ENCODE assay signal across 38 cellular contexts in the genomic region with DNA sequence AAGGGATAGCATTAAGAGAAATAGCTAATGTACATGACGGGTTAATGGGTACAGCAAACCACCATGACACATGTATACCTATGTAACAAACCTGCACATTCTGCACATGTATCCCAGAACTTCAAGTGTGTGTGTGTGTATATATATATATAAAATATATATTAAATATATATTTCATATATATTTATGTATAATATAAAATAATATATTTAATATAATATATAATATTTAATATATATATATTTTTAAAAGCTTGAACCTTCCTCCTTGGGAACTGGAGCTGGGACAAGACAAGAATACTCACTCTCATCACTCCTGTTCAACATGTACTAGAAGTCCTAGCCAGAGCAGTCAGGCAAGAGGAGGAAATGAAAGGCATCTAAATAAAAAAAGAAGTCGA.
"Had no signal": no experiment of that assay in that cellular context is flagged by ENCODE, and none has a peak within 500 bp of the region (broad histone marks: within the 10 kb centered on the region; RNA-seq: fewer than 3 reads in every experiment).

No MANE protein-coding gene starts in this region.

- ATAC-seq: activated naive CD4-positive, alpha-beta T cell treated with anti-CD3 and anti-CD28 coated beads, Interleukin-2, amount 50 U/mL, for 72 hours; activated naive CD8-positive, alpha-beta T cell treated with anti-CD3 and anti-CD28 coated beads, Interleukin-2, amount 50 U/mL, for 24 hours; activated T-cell treated with anti-CD3 and anti-CD28 coated beads, Interleukin-2, amount 50 U/mL, for 4 hours; activated T-cell treated with anti-CD3 and anti-CD28 coated beads, Interleukin-2, amount 50 U/mL, for 72 hours; activated T-helper 17 cell treated with anti-CD3 and anti-CD28 coated beads, Interleukin-2, amount 50 U/mL, for 72 hours; body of pancreas had no signal

- H3K9me3 ChIP-seq: adrenal gland, ascending aorta, body of pancreas, breast epithelium had no signal

- H3K36me3 Mint-ChIP-seq: activated naive CD4-positive, alpha-beta T cell treated with anti-CD3 and anti-CD28 coated beads, Interleukin-2, amount 10 ng/mL, durations not matched to agents 7 days and 5 days; activated naive CD4-positive, alpha-beta T cell treated with anti-CD3 and anti-CD28 coated beads, Interleukin-2, amount 50 U/mL, for 24 hours; activated naive CD4-positive, alpha-beta T cell treated with anti-CD3 and anti-CD28 coated beads, Interleukin-2, amount 50 U/mL, for 72 hours; activated naive CD8-positive, alpha-beta T cell; activated naive CD8-positive, alpha-beta T cell treated with anti-CD3 and anti-CD28 coated beads for 36 hours; activated naive CD8-positive, alpha-beta T cell treated with anti-CD3 and anti-CD28 coated beads, Interleukin-2, amount 10 ng/mL, durations not matched to agents 7 days and 5 days; brain had no signal

- H3K4me1 Mint-ChIP-seq: activated naive CD4-positive, alpha-beta T cell treated with anti-CD3 and anti-CD28 coated beads, Interleukin-2, amount 10 ng/mL, durations not matched to agents 7 days and 5 days; activated naive CD4-positive, alpha-beta T cell treated with anti-CD3 and anti-CD28 coated beads, Interleukin-2, amount 50 U/mL, for 24 hours; activated naive CD8-positive, alpha-beta T cell treated with anti-CD3 and anti-CD28 coated beads for 36 hours; activated naive CD8-positive, alpha-beta T cell treated with anti-CD3 and anti-CD28 coated beads, Interleukin-2, amount 10 ng/mL, durations not matched to agents 7 days and 5 days; activated naive CD8-positive, alpha-beta T cell treated with anti-CD3 and anti-CD28 coated beads, Interleukin-2, amount 50 U/mL, for 24 hours; activated T-helper 17 cell treated with anti-CD3 and anti-CD28 coated beads, Interleukin-2, amount 50 U/mL, for 72 hours; brain; central memory CD8-positive, alpha-beta T cell had no signal

- H3K4me3 ChIP-seq: adrenal gland, ascending aorta, body of pancreas, breast epithelium, cardiac muscle cell had no signal

- H3K27me3 Mint-ChIP-seq: activated naive CD4-positive, alpha-beta T cell treated with anti-CD3 and anti-CD28 coated beads, Interleukin-2, amount 10 ng/mL, durations not matched to agents 7 days and 5 days; activated naive CD8-positive, alpha-beta T cell treated with anti-CD3 and anti-CD28 coated beads for 36 hours; activated naive CD8-positive, alpha-beta T cell treated with anti-CD3 and anti-CD28 coated beads, Interleukin-2, amount 10 ng/mL, durations not matched to agents 7 days and 5 days; activated naive CD8-positive, alpha-beta T cell treated with anti-CD3 and anti-CD28 coated beads, Interleukin-2, amount 50 U/mL, for 24 hours; activated T-cell treated with anti-CD3 and anti-CD28 coated beads, Interleukin-2, amount 50 U/mL, for 24 hours; activated T-helper 17 cell treated with anti-CD3 and anti-CD28 coated beads, Interleukin-2, amount 50 U/mL, for 72 hours; brain; central memory CD8-positive, alpha-beta T cell had no signal

- H3K27ac Mint-ChIP-seq: activated naive CD4-positive, alpha-beta T cell treated with anti-CD3 and anti-CD28 coated beads for 36 hours; activated naive CD4-positive, alpha-beta T cell treated with anti-CD3 and anti-CD28 coated beads, Interleukin-2, amount 10 ng/mL, durations not matched to agents 7 days and 5 days; activated naive CD4-positive, alpha-beta T cell treated with anti-CD3 and anti-CD28 coated beads, Interleukin-2, amount 50 U/mL, for 24 hours; activated naive CD4-positive, alpha-beta T cell treated with anti-CD3 and anti-CD28 coated beads, Interleukin-2, amount 50 U/mL, for 72 hours; activated naive CD8-positive, alpha-beta T cell; activated naive CD8-positive, alpha-beta T cell treated with anti-CD3 and anti-CD28 coated beads for 36 hours; activated naive CD8-positive, alpha-beta T cell treated with anti-CD3 and anti-CD28 coated beads, Interleukin-2, amount 10 ng/mL, durations not matched to agents 7 days and 5 days; activated naive CD8-positive, alpha-beta T cell treated with anti-CD3 and anti-CD28 coated beads, Interleukin-2, amount 50 U/mL, for 24 hours; activated T-cell treated with anti-CD3 and anti-CD28 coated beads, Interleukin-2, amount 50 U/mL, for 24 hours; activated T-cell treated with anti-CD3 and anti-CD28 coated beads, Interleukin-2, amount 50 U/mL, for 72 hours; activated T-helper 1 cell treated with anti-CD3 and anti-CD28 coated beads, Interleukin-12 subunit alpha, Interleukin-12 subunit beta, Interleukin-2, Interleukin-4 antibody, amounts not matched to agents 30 ng/mL and 10 ng/mL and 1 ng/mL, durations not matched to agents 14 hours and 24 hours and 36 hours; activated T-helper 17 cell treated with anti-CD3 and anti-CD28 coated beads, Interleukin-2, amount 50 U/mL, for 72 hours; activated T-helper 2 cell treated with anti-CD3 and anti-CD28 coated beads, Interferon-gamma antibody, Interleukin-2, Interleukin-4, amounts not matched to agents 10 μg/mL and 5 μg/mL and 100 μg/mL, durations not matched to agents 14 hours and 24 hours and 36 hours; brain had no signal

- H3K9me3 Mint-ChIP-seq: activated naive CD4-positive, alpha-beta T cell treated with anti-CD3 and anti-CD28 coated beads, Interleukin-2, amount 10 ng/mL, durations not matched to agents 7 days and 5 days; activated naive CD4-positive, alpha-beta T cell treated with anti-CD3 and anti-CD28 coated beads, Interleukin-2, amount 50 U/mL, for 72 hours; activated T-cell treated with anti-CD3 and anti-CD28 coated beads, Interleukin-2, amount 50 U/mL, for 24 hours; activated T-cell treated with anti-CD3 and anti-CD28 coated beads, Interleukin-2, amount 50 U/mL, for 4 hours; activated T-helper 1 cell treated with anti-CD3 and anti-CD28 coated beads, Interleukin-12 subunit alpha, Interleukin-12 subunit beta, Interleukin-2, Interleukin-4 antibody, amounts not matched to agents 30 ng/mL and 10 ng/mL and 1 ng/mL, durations not matched to agents 14 hours and 24 hours and 36 hours; central memory CD8-positive, alpha-beta T cell had no signal

- DNase-seq: activated effector memory CD4-positive, alpha-beta T cell treated with anti-CD3 and anti-CD28 coated beads, Interleukin-2, amount 50 U/mL, for 16 hours; activated effector memory CD4-positive, alpha-beta T cell treated with Interleukin-2 at 50 U/mL for 16 hours; activated gamma-delta T cell; activated gamma-delta T cell treated with Interleukin-2 at 50 U/mL for 16 hours; activated naive CD4-positive, alpha-beta T cell; activated naive CD4-positive, alpha-beta T cell treated with anti-CD3 and anti-CD28 coated beads for 36 hours; activated naive CD4-positive, alpha-beta T cell treated with anti-CD3 and anti-CD28 coated beads, Interleukin-2, amount 10 ng/mL, durations not matched to agents 7 days and 5 days; activated naive CD4-positive, alpha-beta T cell treated with anti-CD3 and anti-CD28 coated beads, Interleukin-2, amount 50 U/mL, for 16 hours; activated naive CD4-positive, alpha-beta T cell treated with Interleukin-2 at 50 U/mL for 16 hours; activated naive CD8-positive, alpha-beta T cell treated with anti-CD3 and anti-CD28 coated beads for 36 hours; activated naive CD8-positive, alpha-beta T cell treated with anti-CD3 and anti-CD28 coated beads, Interleukin-2, amount 10 ng/mL, durations not matched to agents 7 days and 5 days; activated naive CD8-positive, alpha-beta T cell treated with anti-CD3 and anti-CD28 coated beads, Interleukin-2, amount 50 U/mL, for 24 hours; activated T-cell treated with anti-CD3 and anti-CD28 coated beads, Interleukin-2, amount 50 U/mL, for 1 hour; activated T-cell treated with anti-CD3 and anti-CD28 coated beads, Interleukin-2, amount 50 U/mL, for 24 hours; activated T-cell treated with anti-CD3 and anti-CD28 coated beads, Interleukin-2, amount 50 U/mL, for 4 hours; activated T-cell treated with anti-CD3 and anti-CD28 coated beads, Interleukin-2, amount 50 U/mL, for 48 hours; activated T-cell treated with anti-CD3 and anti-CD28 coated beads, Interleukin-2, amount 50 U/mL, for 72 hours; adrenal gland; amniotic stem cell; amygdala; anterior cingulate cortex; aorta; body of pancreas; brain microvascular endothelial cell; caudate nucleus; central memory CD4-positive, alpha-beta T cell; cerebellar nuclear complex had no signal

- H3K27ac ChIP-seq: adrenal gland, ascending aorta, body of pancreas, brain microvascular endothelial cell, breast epithelium, cardiac muscle cell had no signal

- H3K27me3 ChIP-seq: adrenal gland, ascending aorta, body of pancreas, brain microvascular endothelial cell, breast epithelium, cardiac muscle cell had no signal

- H3K4me3 Mint-ChIP-seq: activated naive CD4-positive, alpha-beta T cell treated with anti-CD3 and anti-CD28 coated beads for 36 hours; activated naive CD4-positive, alpha-beta T cell treated with anti-CD3 and anti-CD28 coated beads, Interleukin-2, amount 10 ng/mL, durations not matched to agents 7 days and 5 days; activated naive CD4-positive, alpha-beta T cell treated with anti-CD3 and anti-CD28 coated beads, Interleukin-2, amount 50 U/mL, for 24 hours; activated naive CD8-positive, alpha-beta T cell; activated naive CD8-positive, alpha-beta T cell treated with anti-CD3 and anti-CD28 coated beads for 36 hours; activated naive CD8-positive, alpha-beta T cell treated with anti-CD3 and anti-CD28 coated beads, Interleukin-2, amount 10 ng/mL, durations not matched to agents 7 days and 5 days; activated naive CD8-positive, alpha-beta T cell treated with anti-CD3 and anti-CD28 coated beads, Interleukin-2, amount 50 U/mL, for 24 hours; activated T-cell treated with anti-CD3 and anti-CD28 coated beads, Interleukin-2, amount 50 U/mL, for 24 hours; activated T-cell treated with anti-CD3 and anti-CD28 coated beads, Interleukin-2, amount 50 U/mL, for 4 hours; activated T-cell treated with anti-CD3 and anti-CD28 coated beads, Interleukin-2, amount 50 U/mL, for 72 hours; activated T-helper 1 cell treated with anti-CD3 and anti-CD28 coated beads, Interleukin-12 subunit alpha, Interleukin-12 subunit beta, Interleukin-2, Interleukin-4 antibody, amounts not matched to agents 30 ng/mL and 10 ng/mL and 1 ng/mL, durations not matched to agents 14 hours and 24 hours and 36 hours; activated T-helper 17 cell treated with anti-CD3 and anti-CD28 coated beads, Interleukin-2, amount 50 U/mL, for 72 hours; brain; central memory CD8-positive, alpha-beta T cell had no signal

- H3K4me1 ChIP-seq: adrenal gland, ascending aorta, body of pancreas, breast epithelium had no signal

- H3K36me3 ChIP-seq: adrenal gland, ascending aorta, brain microvascular endothelial cell, breast epithelium, cardiac muscle cell had no signal
